Comparison of ENCODE assay signal across 8 cellular contexts in the genomic region with DNA sequence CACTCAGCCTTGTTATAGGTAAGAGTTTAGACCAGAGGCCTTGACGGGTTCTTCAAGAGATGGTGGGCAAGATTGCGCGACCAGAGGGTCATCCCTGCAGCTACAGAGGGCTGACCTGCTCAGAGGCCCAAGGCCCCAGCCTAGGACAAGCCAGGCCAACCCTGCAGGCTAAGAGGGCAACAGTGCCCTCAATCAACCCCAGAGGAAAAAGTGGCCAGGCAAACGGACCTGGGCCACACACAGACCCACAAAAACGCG. TPM values are rescaled to one million over a fixed set of nuclear protein-coding genes. Genes with fewer than 3 reads are reported as not detected.
A peak's percentile ranks its signal among the peaks of the same experiment; 100 is the strongest.
DNase-seq lines count a peak whose midpoint lies in the region; ATAC-seq and TF ChIP-seq lines count a peak whose summit lies in the region.

No MANE protein-coding gene starts in this region.

- peaks cover 33% of the 10 kb centered on the region for H3K36me3 Mint-ChIP-seq in GM23338 (ENCODE audit: low read depth)
- H3K36me3 Mint-ChIP-seq in activated CD8-positive, alpha-beta T cell treated with anti-CD3 and anti-CD28 coated beads for 36 hours (ENCODE audit: low read depth) = peaks cover 29% of the 10 kb centered on the region

- DNase-seq in GM23338 (ENCODE audit: low spot score) (no peak), right atrium auricular region (ENCODE audit: low spot score) (no peak), SW480 (ENCODE audit: low spot score) (no peak), HCEC 1CT (no peak)
- DNase-seq in activated CD8-positive, alpha-beta T cell treated with anti-CD3 and anti-CD28 coated beads for 36 hours = no peak

- POLR2A ChIA-PET in activated CD8-positive, alpha-beta T cell treated with anti-CD3 and anti-CD28 coated beads for 36 hours (lab: Charles Lee) = no interaction called here

- no peaks in the 10 kb centered on the region for H4K20me1 ChIP-seq in GM23338 (replicated peaks; ENCODE audit: insufficient read depth)

- peaks cover 18% of the 10 kb centered on the region for H3K27me3 Mint-ChIP-seq in GM23338 (ENCODE audit: insufficient read depth, low read depth, poor library complexity)
- H3K27me3 Mint-ChIP-seq in activated CD8-positive, alpha-beta T cell treated with anti-CD3 and anti-CD28 coated beads for 36 hours = peaks cover 2% of the 10 kb centered on the region

- H3K4me3 Mint-ChIP-seq in GM23338 = peak overlapping the region; percentile 95
- peak overlapping the region; percentile 89 for H3K4me3 Mint-ChIP-seq in activated CD8-positive, alpha-beta T cell treated with anti-CD3 and anti-CD28 coated beads for 36 hours

- H3K4me3 ChIP-seq in GM23338 (peak overlapping the region; percentile 72), right atrium auricular region (peak overlapping the region; percentile 75 to 83), skeletal muscle satellite cell (ENCODE audit: low read length) (peak overlapping the region; percentile 89)

- H3K4me1 ChIP-seq in GM23338 (ENCODE audit: insufficient read depth) = peaks cover 25% of the 10 kb centered on the region
- peaks cover 0 to 74% of the 10 kb centered on the region in 2 donors for H3K4me1 ChIP-seq in right atrium auricular region
- H3K4me1 ChIP-seq in skeletal muscle satellite cell (ENCODE audit: control insufficient read depth, insufficient read depth, low read length) = peaks cover 56% of the 10 kb centered on the region

- ATAC-seq in GM23338 (peak; percentile 5; the same call in 2 of the 3 replicates), HG03460 (IDR thresholded peaks at IDR 0.05; ENCODE audit: unreplicated experiment) (no peak), HG02884 (IDR thresholded peaks at IDR 0.05; ENCODE audit: unreplicated experiment) (no peak)
- ATAC-seq in activated CD8-positive, alpha-beta T cell treated with anti-CD3 and anti-CD28 coated beads for 36 hours = no peak

- H3K9me2 ChIP-seq in GM23338 (ENCODE audit: insufficient read depth) = no peaks in the 10 kb centered on the region

- H3K9ac ChIP-seq in skeletal muscle satellite cell (ENCODE audit: low read depth, low read length) = peak overlapping the region; percentile 97

- H3K9me3 ChIP-seq in right atrium auricular region (no peaks in the 10 kb centered on the region), skeletal muscle satellite cell (replicated peaks; ENCODE audit: low read length) (peaks cover 2% of the 10 kb centered on the region)

- no peak overlapping the region for H2AFZ ChIP-seq in GM23338

- TF ChIP-seq CTCF in GM23338 (conservative IDR thresholded peaks at IDR 0.05; ENCODE audit: low read depth in 2 of 2) (no peak), right atrium auricular region (IDR thresholded peaks at IDR 0.05) (no peak)
- TF ChIP-seq CTCF in activated CD8-positive, alpha-beta T cell treated with anti-CD3 and anti-CD28 coated beads for 36 hours (IDR thresholded peaks at IDR 0.05) = no peak

- CTCF ChIA-PET in activated CD8-positive, alpha-beta T cell treated with anti-CD3 and anti-CD28 coated beads for 36 hours (lab: Charles Lee) = no interaction called here

- H3K36me3 ChIP-seq in GM23338 (ENCODE audit: insufficient read depth) (0 out of 2 replicates have a peak, but pooled peaks cover 5% of the 10 kb centered on the region), right atrium auricular region (peaks cover 6% of the 10 kb centered on the region), skeletal muscle satellite cell (ENCODE audit: insufficient read depth, low read length) (peaks cover 33% of the 10 kb centered on the region)

- H3K27ac ChIP-seq in GM23338 (ENCODE audit: low read depth) (peak overlapping the region; percentile 78; the same call in 1 of the 2 replicates), right atrium auricular region (peak overlapping the region; percentile 94 to 96)

- no peak overlapping the region for H3K27ac Mint-ChIP-seq in GM23338
- peak overlapping the region; percentile 95 for H3K27ac Mint-ChIP-seq in activated CD8-positive, alpha-beta T cell treated with anti-CD3 and anti-CD28 coated beads for 36 hours

- peaks cover 35% of the 10 kb centered on the region for H3K79me2 ChIP-seq in GM23338 (replicated peaks; ENCODE audit: insufficient read depth)

- H3K4me2 ChIP-seq in GM23338 (peak overlapping the region; percentile 92), skeletal muscle satellite cell (ENCODE audit: low read length) (peak overlapping the region; percentile 86)

- H3K27me3 ChIP-seq in GM23338 (ENCODE audit: insufficient read depth) = peaks cover 12% of the 10 kb centered on the region
- H3K27me3 ChIP-seq in right atrium auricular region = no peaks in the 10 kb centered on the region
- no peaks in the 10 kb centered on the region for H3K27me3 ChIP-seq in skeletal muscle satellite cell (ENCODE audit: control insufficient read depth, insufficient read depth, low read length)

- H3K9me3 Mint-ChIP-seq in GM23338 = peaks cover 12% of the 10 kb centered on the region
- H3K9me3 Mint-ChIP-seq in activated CD8-positive, alpha-beta T cell treated with anti-CD3 and anti-CD28 coated beads for 36 hours = peaks cover 6% of the 10 kb centered on the region

- intact Hi-C loops in activated CD8-positive, alpha-beta T cell treated with anti-CD3 and anti-CD28 coated beads for 36 hours (cut with micrococcal nuclease) = no loop called here

- peaks cover 41% of the 10 kb centered on the region for H3K4me1 Mint-ChIP-seq in GM23338
- H3K4me1 Mint-ChIP-seq in activated CD8-positive, alpha-beta T cell treated with anti-CD3 and anti-CD28 coated beads for 36 hours (ENCODE audit: low read depth) = peaks cover 41% of the 10 kb centered on the region

- no peaks in the 10 kb centered on the region for H3F3A ChIP-seq in GM23338 (replicated peaks; ENCODE audit: low read depth)

TF ChIP-seq in GM23338, 12 proteins besides CTCF, POLR2A, EP300 and RAD21:
- TF ChIP-seq EZH2 (IDR thresholded peaks at IDR 0.05; ENCODE audit: low read depth, unreplicated experiment) = no peak
- no peak for TF ChIP-seq EZH2phosphoT487 (IDR thresholded peaks at IDR 0.05; ENCODE audit: unreplicated experiment)

RNA-seq across cellular contexts. Expression of a gene that starts 1.3 kb away (rescaled TPM):
- total RNA-seq in GM23338 (2014; rRNA removed; shearing (Covaris generic)) = 10.8 and 11.8 TPM in 2 replicates
- polyA plus RNA-seq in GM23338 (2016; fragmentation: Nextera tagmentation; extraction: Ambion mirVana) = 3.4 and 3.6 TPM in 2 replicates
- 10 to 100 TPM; 33.0 to 34.5 TPM for total RNA-seq in activated CD8-positive, alpha-beta T cell treated with anti-CD3 and anti-CD28 coated beads for 36 hours
- total RNA-seq in right atrium auricular region = 10 to 100 TPM; 22.0 to 25.9 TPM
- 9.1 and 12.2 TPM in 2 replicates for total RNA-seq in skeletal muscle satellite cell (2012; rRNA removed)

RNA-seq across cellular contexts. Expression of a gene that starts 23.8 kb away (rescaled TPM):
- total RNA-seq in GM23338 (2014; rRNA removed; shearing (Covaris generic)) = not detected in 2 replicates
- polyA plus RNA-seq in GM23338 (2016; fragmentation: Nextera tagmentation; extraction: Ambion mirVana) = not detected in 2 replicates
- total RNA-seq in activated CD8-positive, alpha-beta T cell treated with anti-CD3 and anti-CD28 coated beads for 36 hours = not detected
- not detected for total RNA-seq in right atrium auricular region
- not detected in 2 replicates for total RNA-seq in skeletal muscle satellite cell (2012; rRNA removed)
